In the genomic region with DNA sequence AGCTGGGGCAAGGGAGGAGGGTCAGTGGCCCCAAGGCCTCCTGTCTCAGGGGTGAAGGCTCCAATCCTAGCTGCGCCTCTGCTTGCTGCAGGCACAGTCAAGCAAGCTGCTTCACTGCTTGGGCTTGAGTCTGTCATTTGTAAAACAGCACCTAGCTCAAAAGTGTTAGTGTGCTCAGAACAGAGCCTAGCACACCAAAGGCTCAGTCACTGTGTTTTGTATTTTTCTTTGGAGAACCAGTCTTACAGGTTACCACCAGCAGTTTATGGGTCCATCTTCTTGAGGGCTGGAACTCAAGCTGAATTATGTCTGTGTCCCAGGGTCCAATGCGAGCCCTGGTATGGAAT, we compare ENCODE assay signal across 2 cellular contexts.
TF ChIP-seq lines count a peak whose summit lies in the region.

No MANE protein-coding gene starts in this region.

TF ChIP-seq in IMR-90, 13 proteins besides CTCF, POLR2A, EP300 and RAD21 (continued from another document):
- no peak for TF ChIP-seq MAFK (IDR thresholded peaks at IDR 0.05; ENCODE audit: low read depth, low read length)
- TF ChIP-seq, protein P1, sequence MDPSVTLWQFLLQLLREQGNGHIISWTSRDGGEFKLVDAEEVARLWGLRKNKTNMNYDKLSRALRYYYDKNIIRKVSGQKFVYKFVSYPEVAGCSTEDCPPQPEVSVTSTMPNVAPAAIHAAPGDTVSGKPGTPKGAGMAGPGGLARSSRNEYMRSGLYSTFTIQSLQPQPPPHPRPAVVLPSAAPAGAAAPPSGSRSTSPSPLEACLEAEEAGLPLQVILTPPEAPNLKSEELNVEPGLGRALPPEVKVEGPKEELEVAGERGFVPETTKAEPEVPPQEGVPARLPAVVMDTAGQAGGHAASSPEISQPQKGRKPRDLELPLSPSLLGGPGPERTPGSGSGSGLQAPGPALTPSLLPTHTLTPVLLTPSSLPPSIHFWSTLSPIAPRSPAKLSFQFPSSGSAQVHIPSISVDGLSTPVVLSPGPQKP (IDR thresholded peaks at IDR 0.05; ENCODE audit: borderline replicate concordance, low read depth, low read length) = no peak

TF ChIP-seq in SK-N-SH treated with all-trans-retinoic acid at 6 μM for 48 hours, 23 proteins besides CTCF, POLR2A, EP300 and RAD21 (continued from another document):
- TF ChIP-seq POU6F1 (CRISPR knock-in tag; IDR thresholded peaks at IDR 0.05; ENCODE audit: borderline replicate concordance, low read depth) = no peak
- TF ChIP-seq CSDC2 (CRISPR knock-in tag; IDR thresholded peaks at IDR 0.05) = no peak
- TF ChIP-seq, protein P2, sequence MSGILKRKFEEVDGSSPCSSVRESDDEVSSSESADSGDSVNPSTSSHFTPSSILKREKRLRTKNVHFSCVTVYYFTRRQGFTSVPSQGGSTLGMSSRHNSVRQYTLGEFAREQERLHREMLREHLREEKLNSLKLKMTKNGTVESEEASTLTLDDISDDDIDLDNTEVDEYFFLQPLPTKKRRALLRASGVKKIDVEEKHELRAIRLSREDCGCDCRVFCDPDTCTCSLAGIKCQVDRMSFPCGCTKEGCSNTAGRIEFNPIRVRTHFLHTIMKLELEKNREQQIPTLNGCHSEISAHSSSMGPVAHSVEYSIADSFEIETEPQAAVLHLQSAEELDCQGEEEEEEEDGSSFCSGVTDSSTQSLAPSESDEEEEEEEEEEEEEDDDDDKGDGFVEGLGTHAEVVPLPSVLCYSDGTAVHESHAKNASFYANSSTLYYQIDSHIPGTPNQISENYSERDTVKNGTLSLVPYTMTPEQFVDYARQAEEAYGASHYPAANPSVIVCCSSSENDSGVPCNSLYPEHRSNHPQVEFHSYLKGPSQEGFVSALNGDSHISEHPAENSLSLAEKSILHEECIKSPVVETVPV (CRISPR knock-in tag; IDR thresholded peaks at IDR 0.05) = no peak
- TF ChIP-seq ZNF565 (CRISPR knock-in tag; conservative IDR thresholded peaks at IDR 0.05; ENCODE audit: low read depth) = no peak
- no peak for TF ChIP-seq ZFP30 (CRISPR knock-in tag; IDR thresholded peaks at IDR 0.05)
- TF ChIP-seq BACH2 (CRISPR knock-in tag; IDR thresholded peaks at IDR 0.05; ENCODE audit: borderline replicate concordance) = no peak
